ENCODE assay signal across 1 cellular context in genomic region chr6:285030-285771, GRCh38.
TF ChIP-seq lines count a peak whose summit lies in the region.

No MANE protein-coding gene starts in this region.

TF ChIP-seq in GM12878, 131 proteins besides CTCF, POLR2A, EP300 and RAD21:
- TF ChIP-seq RAD51 (IDR thresholded peaks at IDR 0.05) = no peak
- 0 out of 2 replicates have a peak, but pooled peaks have one; percentile 41 for TF ChIP-seq MLLT1 (IDR thresholded peaks at IDR 0.05)
- TF ChIP-seq USF1 (IDR thresholded peaks at IDR 0.05; ENCODE audit: borderline replicate concordance, extremely low read length, insufficient read depth, low read depth, low read length) = no peak
- TF ChIP-seq ATF7 (IDR thresholded peaks at IDR 0.05; ENCODE audit: low read depth) = 0 out of 2 replicates have a peak, but pooled peaks have one; percentile 13
- no peak for TF ChIP-seq ZNF622 (IDR thresholded peaks at IDR 0.05)
TF ChIP-seq in GM12878: peak in this region for 2.
